1 cellular context compared by ENCODE assay signal in the genomic region with DNA sequence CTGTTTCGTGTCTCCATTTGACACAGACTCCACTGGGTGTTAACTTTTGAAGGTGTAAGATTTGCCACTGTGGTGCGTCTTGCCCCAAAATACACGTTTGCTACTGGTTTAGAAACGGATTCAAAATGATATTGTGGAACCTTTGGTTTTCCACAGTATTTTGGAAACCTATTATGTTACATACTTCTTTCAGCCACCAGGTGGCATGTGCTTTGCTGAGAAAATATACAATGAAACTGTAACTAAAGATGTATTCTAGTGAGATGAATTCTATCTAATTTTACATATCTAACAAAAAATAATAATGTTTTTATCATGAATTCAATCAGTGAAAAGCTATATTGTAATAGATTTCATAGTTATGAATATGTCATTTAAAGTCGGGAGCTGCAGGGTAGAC.
TF ChIP-seq lines count a peak whose summit lies in the region.

No MANE protein-coding gene starts in this region.

TF ChIP-seq in WTC11, 78 proteins besides CTCF, POLR2A, EP300 and RAD21 (continued from another document):
- TF ChIP-seq, protein P1, sequence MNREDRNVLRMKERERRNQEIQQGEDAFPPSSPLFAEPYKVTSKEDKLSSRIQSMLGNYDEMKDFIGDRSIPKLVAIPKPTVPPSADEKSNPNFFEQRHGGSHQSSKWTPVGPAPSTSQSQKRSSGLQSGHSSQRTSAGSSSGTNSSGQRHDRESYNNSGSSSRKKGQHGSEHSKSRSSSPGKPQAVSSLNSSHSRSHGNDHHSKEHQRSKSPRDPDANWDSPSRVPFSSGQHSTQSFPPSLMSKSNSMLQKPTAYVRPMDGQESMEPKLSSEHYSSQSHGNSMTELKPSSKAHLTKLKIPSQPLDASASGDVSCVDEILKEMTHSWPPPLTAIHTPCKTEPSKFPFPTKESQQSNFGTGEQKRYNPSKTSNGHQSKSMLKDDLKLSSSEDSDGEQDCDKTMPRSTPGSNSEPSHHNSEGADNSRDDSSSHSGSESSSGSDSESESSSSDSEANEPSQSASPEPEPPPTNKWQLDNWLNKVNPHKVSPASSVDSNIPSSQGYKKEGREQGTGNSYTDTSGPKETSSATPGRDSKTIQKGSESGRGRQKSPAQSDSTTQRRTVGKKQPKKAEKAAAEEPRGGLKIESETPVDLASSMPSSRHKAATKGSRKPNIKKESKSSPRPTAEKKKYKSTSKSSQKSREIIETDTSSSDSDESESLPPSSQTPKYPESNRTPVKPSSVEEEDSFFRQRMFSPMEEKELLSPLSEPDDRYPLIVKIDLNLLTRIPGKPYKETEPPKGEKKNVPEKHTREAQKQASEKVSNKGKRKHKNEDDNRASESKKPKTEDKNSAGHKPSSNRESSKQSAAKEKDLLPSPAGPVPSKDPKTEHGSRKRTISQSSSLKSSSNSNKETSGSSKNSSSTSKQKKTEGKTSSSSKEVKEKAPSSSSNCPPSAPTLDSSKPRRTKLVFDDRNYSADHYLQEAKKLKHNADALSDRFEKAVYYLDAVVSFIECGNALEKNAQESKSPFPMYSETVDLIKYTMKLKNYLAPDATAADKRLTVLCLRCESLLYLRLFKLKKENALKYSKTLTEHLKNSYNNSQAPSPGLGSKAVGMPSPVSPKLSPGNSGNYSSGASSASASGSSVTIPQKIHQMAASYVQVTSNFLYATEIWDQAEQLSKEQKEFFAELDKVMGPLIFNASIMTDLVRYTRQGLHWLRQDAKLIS (CRISPR knock-in tag; IDR thresholded peaks at IDR 0.05; ENCODE audit: borderline replicate concordance), result no peak
- TF ChIP-seq ZNF425 (CRISPR knock-in tag; conservative IDR thresholded peaks at IDR 0.05), result no peak
- no peak for TF ChIP-seq OVOL2 (CRISPR knock-in tag; IDR thresholded peaks at IDR 0.05; ENCODE audit: borderline replicate concordance)
TF ChIP-seq in WTC11: peak in this region for 0.
